In genomic region chr3:134331811-134332199, GRCh38 we compare ENCODE assay signal across 1 cellular context.
TF ChIP-seq lines count a peak whose summit lies in the region.

No MANE protein-coding gene starts in this region.

TF ChIP-seq in liver, 16 proteins besides CTCF, POLR2A, EP300 and RAD21 (continued from another document):
- TF ChIP-seq, protein P1, sequence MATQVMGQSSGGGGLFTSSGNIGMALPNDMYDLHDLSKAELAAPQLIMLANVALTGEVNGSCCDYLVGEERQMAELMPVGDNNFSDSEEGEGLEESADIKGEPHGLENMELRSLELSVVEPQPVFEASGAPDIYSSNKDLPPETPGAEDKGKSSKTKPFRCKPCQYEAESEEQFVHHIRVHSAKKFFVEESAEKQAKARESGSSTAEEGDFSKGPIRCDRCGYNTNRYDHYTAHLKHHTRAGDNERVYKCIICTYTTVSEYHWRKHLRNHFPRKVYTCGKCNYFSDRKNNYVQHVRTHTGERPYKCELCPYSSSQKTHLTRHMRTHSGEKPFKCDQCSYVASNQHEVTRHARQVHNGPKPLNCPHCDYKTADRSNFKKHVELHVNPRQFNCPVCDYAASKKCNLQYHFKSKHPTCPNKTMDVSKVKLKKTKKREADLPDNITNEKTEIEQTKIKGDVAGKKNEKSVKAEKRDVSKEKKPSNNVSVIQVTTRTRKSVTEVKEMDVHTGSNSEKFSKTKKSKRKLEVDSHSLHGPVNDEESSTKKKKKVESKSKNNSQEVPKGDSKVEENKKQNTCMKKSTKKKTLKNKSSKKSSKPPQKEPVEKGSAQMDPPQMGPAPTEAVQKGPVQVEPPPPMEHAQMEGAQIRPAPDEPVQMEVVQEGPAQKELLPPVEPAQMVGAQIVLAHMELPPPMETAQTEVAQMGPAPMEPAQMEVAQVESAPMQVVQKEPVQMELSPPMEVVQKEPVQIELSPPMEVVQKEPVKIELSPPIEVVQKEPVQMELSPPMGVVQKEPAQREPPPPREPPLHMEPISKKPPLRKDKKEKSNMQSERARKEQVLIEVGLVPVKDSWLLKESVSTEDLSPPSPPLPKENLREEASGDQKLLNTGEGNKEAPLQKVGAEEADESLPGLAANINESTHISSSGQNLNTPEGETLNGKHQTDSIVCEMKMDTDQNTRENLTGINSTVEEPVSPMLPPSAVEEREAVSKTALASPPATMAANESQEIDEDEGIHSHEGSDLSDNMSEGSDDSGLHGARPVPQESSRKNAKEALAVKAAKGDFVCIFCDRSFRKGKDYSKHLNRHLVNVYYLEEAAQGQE (IDR thresholded peaks at IDR 0.05), result peak; percentile 16
- TF ChIP-seq GABPA (IDR thresholded peaks at IDR 0.05 in 1 of 2, conservative IDR thresholded peaks at IDR 0.05 in 1 of 2), result no peak
